8 cellular contexts compared by ENCODE assay signal in the genomic region with DNA sequence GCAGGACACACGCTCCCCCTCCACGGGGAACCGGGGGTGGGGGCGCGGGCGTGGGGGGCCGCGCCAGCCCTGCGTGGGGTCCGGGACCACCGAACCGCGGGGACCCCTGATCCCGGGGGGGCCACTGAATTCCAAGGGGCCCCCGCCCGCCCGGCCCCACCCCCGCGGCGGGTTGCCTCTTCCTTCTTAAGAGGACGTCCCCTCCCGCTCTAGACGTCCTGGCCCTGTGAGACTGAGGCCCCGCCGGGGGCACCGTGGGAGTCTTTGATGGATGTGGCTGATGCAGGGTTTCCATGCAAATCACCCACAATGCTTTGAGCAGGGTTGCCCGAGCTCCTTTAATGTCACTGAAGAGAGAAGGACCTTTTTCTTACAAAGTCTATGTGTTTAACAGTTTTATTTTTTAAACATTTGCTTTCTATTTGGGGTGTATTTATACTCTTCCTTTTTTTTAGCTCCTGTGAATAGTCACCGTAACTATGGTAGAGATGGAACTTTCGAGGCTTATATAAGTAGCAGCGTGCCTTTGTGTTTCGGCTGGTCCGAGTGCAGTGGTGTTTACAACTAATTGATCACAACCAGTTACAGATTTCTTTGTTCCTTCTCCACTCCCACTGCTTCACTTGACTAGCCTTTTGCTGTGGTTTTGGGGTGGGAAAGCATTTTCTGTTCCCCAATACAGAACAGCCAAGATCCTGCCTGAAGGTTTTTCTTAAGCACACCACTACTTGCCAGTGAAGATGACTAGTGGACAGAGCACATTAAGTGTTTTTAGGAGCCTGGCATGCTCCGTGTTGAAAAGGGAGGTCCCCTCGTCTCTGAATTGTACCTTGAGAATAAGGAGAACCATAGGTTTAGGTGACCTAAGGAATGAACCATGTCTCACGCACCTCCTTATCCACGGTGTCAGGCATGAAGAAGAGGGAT. TPM values are rescaled to one million over a fixed set of nuclear protein-coding genes. Genes with fewer than 3 reads are reported as not detected.
DNase-seq lines count a peak whose midpoint lies in the region; ATAC-seq and TF ChIP-seq lines count a peak whose summit lies in the region.

No MANE protein-coding gene starts in this region.

- peak overlapping the region; percentile 80 for H3K4me2 ChIP-seq in OCI-LY1 (ENCODE audit: low read length)

- H3K27ac ChIP-seq in HUES64 (ENCODE audit: low read depth, low read length) (peak overlapping the region; percentile 77), OCI-LY1 (ENCODE audit: low read depth, low read length, poor library complexity, severe bottlenecking) (no peak overlapping the region), muscle layer of colon (ENCODE audit: low read depth, low read length) (peak overlapping the region; percentile 47)

- DNase-seq in COR-L47 (lab: John Stamatoyannopoulos, UW) (peak; percentile 89), activated T-cell treated with anti-CD3 and anti-CD28 coated beads for 24 hours (ENCODE audit: low read depth) (peak; percentile 80), epithelial cell of proximal tubule (ENCODE audit: low read depth) (no peak)
- DNase-seq in stimulated activated CD8-positive, alpha-beta memory T cell treated with anti-CD3 and anti-CD28 coated beads, Interleukin-7, amount 100 ng/mL, for 1 hour (ENCODE audit: low read depth in 2 of 2) = peak; percentile 48 to 63

- H3K9me2 ChIP-seq in OCI-LY1 (ENCODE audit: low read depth, low read length) = no peaks in the 10 kb centered on the region

- TF ChIP-seq CTCF in OCI-LY1 (IDR thresholded peaks at IDR 0.05; ENCODE audit: low read length) = no peak
- no peak for TF ChIP-seq CTCF in epithelial cell of proximal tubule (conservative IDR thresholded peaks at IDR 0.05; ENCODE audit: low read depth, low read length)

- H3K9me3 ChIP-seq in HUES64 (ENCODE audit: insufficient read depth, low read depth, low read length) = no peaks in the 10 kb centered on the region
- peaks cover 3% of the 10 kb centered on the region; the same call in 1 of the 2 replicates for H3K9me3 ChIP-seq in OCI-LY1 (ENCODE audit: low read length)
- H3K9me3 ChIP-seq in muscle layer of colon (ENCODE audit: low read length) = no peaks in the 10 kb centered on the region

- ATAC-seq in GM21423 (IDR thresholded peaks at IDR 0.05; ENCODE audit: unreplicated experiment) = peak; percentile 49

- H3K36me3 ChIP-seq in HUES64 (ENCODE audit: insufficient read depth, low read length) (no peaks in the 10 kb centered on the region), OCI-LY1 (ENCODE audit: insufficient read depth, low read length) (no peaks in the 10 kb centered on the region; the same call in 1 of the 2 replicates), muscle layer of colon (ENCODE audit: insufficient read depth, low read length) (no peaks in the 10 kb centered on the region)

- peaks cover 7% of the 10 kb centered on the region; the same call in 1 of the 2 replicates for H3F3A ChIP-seq in OCI-LY1 (ENCODE audit: insufficient read depth, low read length)

- WGBS in HUES64 = 4% methylated on average over 30 of the region's 36 CpGs

- H3K9ac ChIP-seq in HUES64 (ENCODE audit: low read depth, low read length) (peak overlapping the region; percentile 84), OCI-LY1 (ENCODE audit: low read length) (peak overlapping the region; percentile 43), muscle layer of colon (ENCODE audit: low read length) (peak overlapping the region; percentile 49)

- H3K4me1 ChIP-seq in HUES64 (ENCODE audit: insufficient read depth, low read length) (peaks cover 4% of the 10 kb centered on the region; the same call in 1 of the 2 replicates), OCI-LY1 (ENCODE audit: insufficient read depth, low read length, severe bottlenecking) (peaks cover 63% of the 10 kb centered on the region), muscle layer of colon (ENCODE audit: insufficient read depth, low read length) (peaks cover 20% of the 10 kb centered on the region)

- no peaks in the 10 kb centered on the region for H4K20me1 ChIP-seq in OCI-LY1 (ENCODE audit: insufficient read depth, low read length)

- no peak overlapping the region for H2AFZ ChIP-seq in OCI-LY1 (ENCODE audit: low read length)

- peak overlapping the region; percentile 79 for H3K4me3 ChIP-seq in HUES64 (ENCODE audit: low read length)
- H3K4me3 ChIP-seq in OCI-LY1 (ENCODE audit: low read depth, low read length, poor library complexity, severe bottlenecking) = peak overlapping the region; percentile 69
- H3K4me3 ChIP-seq in epithelial cell of proximal tubule (ENCODE audit: low read depth, low read length) = peak overlapping the region; percentile 73
- H3K4me3 ChIP-seq in muscle layer of colon (ENCODE audit: low read depth in 1 of 2, low read length in 2 of 2) = peak overlapping the region; percentile 39 to 66

- H3K27me3 ChIP-seq in HUES64 (ENCODE audit: insufficient read depth, low read length) (no peaks in the 10 kb centered on the region), OCI-LY1 (ENCODE audit: insufficient read depth, low read length) (peaks cover 7% of the 10 kb centered on the region), muscle layer of colon (ENCODE audit: control insufficient read depth in 1 of 2, insufficient read depth in 2 of 2, low read length in 2 of 2) (no peaks in the 10 kb centered on the region)

- no peaks in the 10 kb centered on the region for H3K79me2 ChIP-seq in OCI-LY1 (ENCODE audit: insufficient read depth, low read length)

RNA-seq across cellular contexts. Expression of a gene that starts 44.8 kb away (rescaled TPM):
- polyA plus RNA-seq in HUES64 (2013, experiment 1 of 2) = 160 TPM
- 160 TPM for polyA plus RNA-seq in HUES64 (2013, experiment 2 of 2)
- 307 and 347 TPM in 2 replicates for total RNA-seq in epithelial cell of proximal tubule
